Comparison of ENCODE assay signal across 24 cellular contexts in genomic region chr10:132861884-132862461, GRCh38.
DNase-seq lines count a peak whose midpoint lies in the region; ATAC-seq and TF ChIP-seq lines count a peak whose summit lies in the region.
"Had no signal": no experiment of that assay in that cellular context is flagged by ENCODE, and none has a peak within 500 bp of the region (broad histone marks: within the 10 kb centered on the region; RNA-seq: fewer than 3 reads in every experiment).

No MANE protein-coding gene starts in this region.

- DNase-seq in activated naive CD4-positive, alpha-beta T cell treated with anti-CD3 and anti-CD28 coated beads for 36 hours, result peak; percentile 3
- DNase-seq in activated naive CD4-positive, alpha-beta T cell treated with anti-CD3 and anti-CD28 coated beads, Interleukin-2, amount 10 ng/mL, durations not matched to agents 7 days and 5 days, result no peak
- DNase-seq in Peyer's patch (peak in 2 of 3 donors; percentile 31 to 38), left lung (peak; percentile 26 to 74), upper lobe of left lung (peak; percentile 16 to 73), SKM-1 treated with dmso at 0.1 percent for 144 hours (lab: John Stamatoyannopoulos, UW; ENCODE audit: unreplicated experiment) (no peak), RWPE1 (ENCODE audit: low spot score) (no peak), glomerular visceral epithelial cell (ENCODE audit: extremely low spot score) (no peak)
- DNase-seq: ACHN; activated CD4-positive, alpha-beta T cell treated with anti-CD3 and anti-CD28 coated beads, Interleukin-2, amount 50 U/mL, for 48 hours; effector memory CD4-positive, alpha-beta T cell; EL; foreskin melanocyte; NCI-H1092; NCI-H1930; NCI-H446 had no signal

- TF ChIP-seq CTCF in Peyer's patch (IDR thresholded peaks at IDR 0.05) (no peak), left lung (IDR thresholded peaks at IDR 0.05) (no peak), upper lobe of left lung (IDR thresholded peaks at IDR 0.05) (no peak), RWPE1 (conservative IDR thresholded peaks at IDR 0.05; ENCODE audit: low read depth) (no peak)

- H3K27me3 Mint-ChIP-seq in activated naive CD4-positive, alpha-beta T cell treated with anti-CD3 and anti-CD28 coated beads for 36 hours (ENCODE audit: low read depth), result peaks cover 9% of the 10 kb centered on the region
- H3K27me3 Mint-ChIP-seq in activated naive CD4-positive, alpha-beta T cell treated with anti-CD3 and anti-CD28 coated beads, Interleukin-2, amount 10 ng/mL, durations not matched to agents 7 days and 5 days, result peaks cover 7% of the 10 kb centered on the region
- H3K27me3 Mint-ChIP-seq: type B pancreatic cell had no signal

- H3K36me3 Mint-ChIP-seq in activated naive CD4-positive, alpha-beta T cell treated with anti-CD3 and anti-CD28 coated beads for 36 hours (ENCODE audit: low read depth), result no peaks in the 10 kb centered on the region
- H3K36me3 Mint-ChIP-seq in activated naive CD4-positive, alpha-beta T cell treated with anti-CD3 and anti-CD28 coated beads, Interleukin-2, amount 10 ng/mL, durations not matched to agents 7 days and 5 days, result no peaks in the 10 kb centered on the region
- H3K36me3 Mint-ChIP-seq: type B pancreatic cell had no signal

- WGBS in upper lobe of left lung, 2 donors, result 62 to 71% methylated on average over 8 to 18 of the region's 24 CpGs

- TF ChIP-seq POLR2A in Peyer's patch (IDR thresholded peaks at IDR 0.05) (no peak), upper lobe of left lung (IDR thresholded peaks at IDR 0.05) (no peak)

- H3K9me3 Mint-ChIP-seq in activated naive CD4-positive, alpha-beta T cell treated with anti-CD3 and anti-CD28 coated beads for 36 hours, result no peaks in the 10 kb centered on the region
- no peaks in the 10 kb centered on the region for H3K9me3 Mint-ChIP-seq in activated naive CD4-positive, alpha-beta T cell treated with anti-CD3 and anti-CD28 coated beads, Interleukin-2, amount 10 ng/mL, durations not matched to agents 7 days and 5 days
- H3K9me3 Mint-ChIP-seq: GM23338, type B pancreatic cell had no signal

- H3K27ac ChIP-seq in Peyer's patch, result no peak overlapping the region
- H3K27ac ChIP-seq in left lung, result no peak overlapping the region
- no peak overlapping the region for H3K27ac ChIP-seq in upper lobe of left lung
- H3K27ac ChIP-seq in RWPE1, result no peak overlapping the region
- H3K27ac ChIP-seq: body of pancreas, C4-2B, HL-60, stomach, VCaP had no signal

- POLR2A ChIA-PET in RWPE1 (lab: Yijun Ruan, JAX; ENCODE audit: low non-redundant PET), result no interaction called here

- H3K27me3 ChIP-seq in Peyer's patch, result no peaks in the 10 kb centered on the region
- peaks cover 6 to 79% of the 10 kb centered on the region in 2 donors for H3K27me3 ChIP-seq in left lung
- peaks cover 0 to 11% (median 0%) of the 10 kb centered on the region in 4 donors for H3K27me3 ChIP-seq in upper lobe of left lung

- H3K4me3 Mint-ChIP-seq in activated naive CD4-positive, alpha-beta T cell treated with anti-CD3 and anti-CD28 coated beads for 36 hours, result no peak overlapping the region
- no peak overlapping the region for H3K4me3 Mint-ChIP-seq in activated naive CD4-positive, alpha-beta T cell treated with anti-CD3 and anti-CD28 coated beads, Interleukin-2, amount 10 ng/mL, durations not matched to agents 7 days and 5 days
- H3K4me3 Mint-ChIP-seq: GM23338, type B pancreatic cell had no signal

- peaks cover 13% of the 10 kb centered on the region for H3K4me1 Mint-ChIP-seq in activated naive CD4-positive, alpha-beta T cell treated with anti-CD3 and anti-CD28 coated beads for 36 hours (ENCODE audit: low read depth)
- peaks cover 20% of the 10 kb centered on the region for H3K4me1 Mint-ChIP-seq in activated naive CD4-positive, alpha-beta T cell treated with anti-CD3 and anti-CD28 coated beads, Interleukin-2, amount 10 ng/mL, durations not matched to agents 7 days and 5 days

- TF ChIP-seq EP300 in upper lobe of left lung (IDR thresholded peaks at IDR 0.05), result no peak

- no peaks in the 10 kb centered on the region for H3K36me3 ChIP-seq in Peyer's patch
- H3K36me3 ChIP-seq in left lung, result no peaks in the 10 kb centered on the region
- no peaks in the 10 kb centered on the region for H3K36me3 ChIP-seq in upper lobe of left lung

- H3K27ac Mint-ChIP-seq in activated naive CD4-positive, alpha-beta T cell treated with anti-CD3 and anti-CD28 coated beads for 36 hours, result no peak overlapping the region
- no peak overlapping the region for H3K27ac Mint-ChIP-seq in activated naive CD4-positive, alpha-beta T cell treated with anti-CD3 and anti-CD28 coated beads, Interleukin-2, amount 10 ng/mL, durations not matched to agents 7 days and 5 days
- H3K27ac Mint-ChIP-seq: GM23338, type B pancreatic cell had no signal

- H3K4me1 ChIP-seq in Peyer's patch, result no peaks in the 10 kb centered on the region
- no peaks in the 10 kb centered on the region for H3K4me1 ChIP-seq in left lung
- peaks cover 0 to 9% (median 0%) of the 10 kb centered on the region in 4 donors for H3K4me1 ChIP-seq in upper lobe of left lung
- H3K4me1 ChIP-seq: body of pancreas had no signal

- intact Hi-C loops in activated naive CD4-positive, alpha-beta T cell treated with anti-CD3 and anti-CD28 coated beads for 36 hours (cut with micrococcal nuclease), result loop anchor here (5.0 kb wide), 1 partner anchor 405 kb away; no protein-coding TSS in a partner anchor
- intact Hi-C loops in left lung (cut with DNase I), result no loop called here

- CTCF ChIA-PET in activated naive CD4-positive, alpha-beta T cell treated with anti-CD3 and anti-CD28 coated beads for 36 hours (lab: Charles Lee), result no interaction called here
- CTCF ChIA-PET in activated naive CD4-positive, alpha-beta T cell treated with anti-CD3 and anti-CD28 coated beads, Interleukin-2, amount 10 ng/mL, durations not matched to agents 7 days and 5 days (lab: Charles Lee), result no interaction called here
- CTCF ChIA-PET in RWPE1 (lab: Yijun Ruan, JAX), result no interaction called here

- H3K4me3 ChIP-seq in Peyer's patch (no peak overlapping the region), left lung (no peak overlapping the region), upper lobe of left lung (no peak overlapping the region)
- H3K4me3 ChIP-seq: body of pancreas, GM23338, stomach had no signal

- ATAC-seq in left lung (no peak), upper lobe of left lung (ENCODE audit: low FRiP score in 2 of 2) (no peak)
- ATAC-seq: body of pancreas, esophagus mucosa had no signal

- no peaks in the 10 kb centered on the region for H3K9me3 ChIP-seq in Peyer's patch
- no peaks in the 10 kb centered on the region for H3K9me3 ChIP-seq in left lung
- no peaks in the 10 kb centered on the region for H3K9me3 ChIP-seq in upper lobe of left lung
- H3K9me3 ChIP-seq: body of pancreas had no signal

Comparison
In these comparisons a context has a peak if more than half of its experiments do, and no peak if none do; other contexts are left out.
1. DNase-seq: peak in activated naive CD4-positive, alpha-beta T cell treated with anti-CD3 and anti-CD28 coated beads for 36 hours (single experiment), Peyer's patch (2 of 3), left lung (2 of 2) and upper lobe of left lung (2 of 2); none in activated naive CD4-positive, alpha-beta T cell treated with anti-CD3 and anti-CD28 coated beads, Interleukin-2, amount 10 ng/mL, durations not matched to agents 7 days and 5 days (single experiment), SKM-1 treated with dmso at 0.1 percent for 144 hours (single experiment), RWPE1 (single experiment) and glomerular visceral epithelial cell (single experiment).